1 cellular context compared by ENCODE assay signal in the genomic region with DNA sequence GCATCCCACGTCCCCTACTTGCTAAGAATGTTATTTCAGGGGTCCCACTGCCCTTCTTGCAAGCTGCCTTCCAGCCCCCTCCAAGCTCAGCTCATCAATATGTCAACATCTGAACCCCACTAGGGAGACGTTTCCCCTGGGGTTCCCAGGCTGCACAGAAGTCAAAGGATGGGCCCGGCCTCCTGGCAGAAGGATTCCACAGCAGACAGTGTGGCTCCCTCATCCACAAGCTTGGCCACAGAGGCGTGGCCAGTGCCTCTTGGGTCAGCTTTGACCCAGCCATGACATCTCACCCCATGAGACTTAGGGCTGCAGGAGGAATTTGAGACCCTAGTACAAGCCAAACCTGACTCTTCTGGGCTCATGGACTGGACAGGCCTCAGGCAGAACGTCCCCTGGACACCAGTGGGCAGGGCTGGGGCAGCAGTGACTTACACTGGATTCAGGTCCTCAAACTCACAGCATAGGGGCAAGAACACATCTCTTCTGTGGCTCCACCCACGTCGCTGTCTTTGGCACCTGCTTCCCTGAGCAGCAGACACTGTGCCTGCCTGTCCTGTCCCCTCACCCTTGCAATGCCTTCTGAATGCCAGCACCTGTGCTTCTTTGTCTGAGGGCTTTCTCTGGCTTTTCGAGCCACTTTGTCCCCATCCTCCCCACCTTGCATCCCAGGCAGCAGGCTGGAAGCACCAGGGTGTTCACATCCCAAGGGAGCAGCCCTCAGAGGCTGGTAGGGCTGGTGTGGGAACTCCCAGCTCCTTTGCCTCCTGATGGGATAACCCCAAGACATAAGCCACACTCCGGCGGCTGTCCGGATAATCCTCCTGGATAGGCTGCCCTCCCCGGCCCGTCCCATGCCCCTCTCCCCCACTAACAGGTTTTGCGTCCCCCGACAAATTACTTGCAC.
TF ChIP-seq lines count a peak whose summit lies in the region.

No MANE protein-coding gene starts in this region.

TF ChIP-seq in IMR-90, 13 proteins besides CTCF, POLR2A, EP300 and RAD21 (continued from another document):
- no peak for TF ChIP-seq ELK1 (IDR thresholded peaks at IDR 0.05; ENCODE audit: borderline replicate concordance, low read depth, low read length)
